ENCODE assay signal across 15 cellular contexts in the genomic region with DNA sequence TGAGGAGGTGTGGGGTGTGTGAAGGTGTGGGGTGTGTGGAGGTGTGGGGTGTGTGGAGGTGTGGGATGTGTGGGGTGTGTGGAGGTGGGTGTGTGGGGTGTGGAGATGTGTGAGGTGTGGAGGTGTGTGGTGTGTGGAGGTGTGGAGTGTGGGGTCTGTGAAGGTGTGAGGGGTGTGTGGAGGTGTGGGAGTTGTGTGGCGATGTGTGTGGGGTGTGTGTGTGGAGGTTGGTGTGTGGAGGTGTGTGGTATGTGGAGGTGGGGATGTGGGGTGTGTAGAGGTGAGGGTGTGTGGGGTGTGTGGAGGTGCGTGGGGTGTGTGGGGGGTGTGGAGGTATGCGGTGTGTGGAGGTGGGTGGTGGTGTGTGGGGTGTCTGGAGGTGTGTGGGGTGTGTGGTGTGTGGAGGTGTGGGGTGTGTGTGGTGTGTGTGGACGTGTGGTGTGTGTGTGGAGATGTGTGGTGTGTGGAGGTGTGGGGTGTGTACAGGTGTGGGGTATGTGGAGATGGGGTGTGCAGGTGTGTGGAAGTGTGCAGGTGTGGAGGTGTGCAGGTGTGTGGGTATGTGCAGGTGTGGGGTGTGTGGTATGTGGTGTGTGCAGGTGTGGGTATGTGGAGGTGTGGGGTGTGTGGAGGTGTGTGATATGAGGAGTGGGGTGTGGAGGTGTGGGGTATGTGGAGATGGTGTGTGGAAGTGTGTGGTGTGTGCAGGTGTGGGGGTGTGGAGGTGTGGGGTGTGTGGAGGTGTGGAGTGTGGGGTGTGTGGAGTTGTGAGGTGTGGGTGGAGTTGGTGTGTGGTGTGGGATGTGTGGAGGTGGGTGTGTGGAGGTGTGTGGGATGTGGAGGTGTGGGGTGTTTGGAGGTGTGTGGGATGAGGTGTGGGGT. TPM values are rescaled to one million over a fixed set of nuclear protein-coding genes. Genes with fewer than 3 reads are reported as not detected.
DNase-seq lines count a peak whose midpoint lies in the region; ATAC-seq, FAIRE-seq and TF ChIP-seq lines count a peak whose summit lies in the region.
"Had no signal": no experiment of that assay in that cellular context is flagged by ENCODE, and none has a peak within 500 bp of the region (broad histone marks: within the 10 kb centered on the region; RNA-seq: fewer than 3 reads in every experiment).

No MANE protein-coding gene starts in this region.

- CTCF ChIA-PET in H1 (lab: Charles Lee; ENCODE audit: partially characterized antibody): no interaction called here
- CTCF ChIA-PET in naive thymus-derived CD4-positive, alpha-beta T cell (lab: Charles Lee): no interaction called here

- peak overlapping the region; percentile 4; the same call in 1 of the 2 replicates for H2BK5ac ChIP-seq in H1 (ENCODE audit: low read depth, low read length)

- H4K5ac ChIP-seq in H1 (ENCODE audit: insufficient read length, low read depth, low read length): no peak overlapping the region

- H4K8ac ChIP-seq in H1 (ENCODE audit: extremely low read depth, insufficient read depth, low read length): no peak overlapping the region

- no peak overlapping the region for H2AFZ ChIP-seq in H1 (ENCODE audit: low read length)

- H2BK12ac ChIP-seq in H1 (ENCODE audit: low read depth, low read length): 0 out of 2 replicates have a peak overlapping the region, but pooled peaks have one; percentile 12

- no peak overlapping the region for H3K4me3 ChIP-seq in H1 (ENCODE audit: extremely low read depth in 1 of 4, insufficient read depth in 2 of 4, low read depth in 3 of 4, low read length in 4 of 4)
- no peak overlapping the region for H3K4me3 ChIP-seq in naive thymus-derived CD4-positive, alpha-beta T cell (ENCODE audit: low read length)
- no peak overlapping the region for H3K4me3 ChIP-seq in ascending aorta

- no peak overlapping the region for H2AK5ac ChIP-seq in H1 (ENCODE audit: low read depth, low read length)

- H2BK15ac ChIP-seq in H1 (ENCODE audit: low read length): no peak overlapping the region

- ATAC-seq in naive thymus-derived CD4-positive, alpha-beta T cell: peak; percentile 26
- ATAC-seq in HG03025 (IDR thresholded peaks at IDR 0.05; ENCODE audit: low FRiP score, unreplicated experiment): no peak

- H3K18ac ChIP-seq in H1 (ENCODE audit: extremely low read depth, low read length): no peak overlapping the region

- no peaks in the 10 kb centered on the region for H3K9me3 Mint-ChIP-seq in naive thymus-derived CD4-positive, alpha-beta T cell
- H3K9me3 Mint-ChIP-seq: activated naive CD4-positive, alpha-beta T cell treated with anti-CD3 and anti-CD28 coated beads, Interleukin-2, amount 10 ng/mL, durations not matched to agents 7 days and 5 days; dendritic cell treated with granulocyte-macrophage colony-stimulating factor and Interleukin-4, amounts not matched to agents 40 ng/mL and 50 ng/mL, for 4 days had no signal

- H3K4me2 ChIP-seq in H1 (ENCODE audit: insufficient read depth in 1 of 2, low read depth in 2 of 2, low read length in 2 of 2): no peak overlapping the region

- no peak overlapping the region for H3K4ac ChIP-seq in H1 (replicated peaks; ENCODE audit: insufficient read length, low read depth, low read length)

- H3K36me3 ChIP-seq in H1 (ENCODE audit: control insufficient read depth in 2 of 4, insufficient read depth in 4 of 4, low read length in 3 of 4): peaks cover 0 to 4% (median 0%) of the 10 kb centered on the region in 4 experiments; a peak in 2 of 8 replicates
- H3K36me3 ChIP-seq in naive thymus-derived CD4-positive, alpha-beta T cell (ENCODE audit: control insufficient read depth in 2 of 3, insufficient read depth in 3 of 3, low read length in 3 of 3): no peaks in the 10 kb centered on the region
- H3K36me3 ChIP-seq in ascending aorta: peaks cover 5 to 11% of the 10 kb centered on the region in 2 donors

- no peak for TF ChIP-seq CTCF in H1 (IDR thresholded peaks at IDR 0.05; ENCODE audit: control extremely low read depth in 1 of 3, insufficient read depth in 1 of 3, low read depth in 1 of 3, low read length in 3 of 3)
- no peak for TF ChIP-seq CTCF in ascending aorta (IDR thresholded peaks at IDR 0.05)

- H3K23me2 ChIP-seq in H1 (ENCODE audit: low read depth, low read length): peaks cover 20% of the 10 kb centered on the region; the same call in 1 of the 2 replicates

- no peaks in the 10 kb centered on the region for H3K79me2 ChIP-seq in H1 (ENCODE audit: control insufficient read depth in 1 of 2, insufficient read depth in 2 of 2, low read length in 2 of 2)

- H3K27ac ChIP-seq in H1 (ENCODE audit: low read depth, low read length) (no peak overlapping the region), ascending aorta (no peak overlapping the region)
- H3K27ac ChIP-seq in naive thymus-derived CD4-positive, alpha-beta T cell (ENCODE audit: low read depth, low read length): peak overlapping the region; percentile 57

- no peak for TF ChIP-seq POLR2A in H1 (IDR thresholded peaks at IDR 0.05; ENCODE audit: control extremely low read depth in 1 of 2, low read depth in 2 of 2, low read length in 2 of 2)

- peak overlapping the region; percentile 74 for H4K91ac ChIP-seq in H1 (replicated peaks; ENCODE audit: insufficient read length, low read length)

- DNase-seq in D341Med (ENCODE audit: low spot score) (peak; percentile 42), GM18507 (ENCODE audit: extremely low spot score, insufficient read length, low read depth) (no peak), H1 (ENCODE audit: low read depth in 1 of 2, low spot score in 2 of 2) (peak in 1 of 2 experiments; percentile 33), ascending aorta (ENCODE audit: low spot score in 2 of 2) (no peak), NCI-H774 (lab: John Stamatoyannopoulos, UW) (no peak)
- no peak for DNase-seq in naive thymus-derived CD4-positive, alpha-beta T cell
- DNase-seq: activated naive CD4-positive, alpha-beta T cell treated with anti-CD3 and anti-CD28 coated beads, Interleukin-2, amount 10 ng/mL, durations not matched to agents 7 days and 5 days; NCI-H1048; NCI-H446; stimulated activated CD4-positive, alpha-beta T cell treated with anti-CD3 and anti-CD28 coated beads, Interleukin-4, amount 100 ng/mL, for 1 hour had no signal

- H2BK120ac ChIP-seq in H1 (replicated peaks; ENCODE audit: low read depth, low read length): no peak overlapping the region

- no peak for TF ChIP-seq RAD21 in H1 (IDR thresholded peaks at IDR 0.05 in 1 of 2, conservative IDR thresholded peaks at IDR 0.05 in 1 of 2; ENCODE audit: low read depth in 2 of 2, low read length in 2 of 2)

- intact Hi-C loops in naive thymus-derived CD4-positive, alpha-beta T cell (cut with micrococcal nuclease): no loop called here
- intact Hi-C loops in ascending aorta (cut with DNase I): no loop called here

- no peak overlapping the region; the same call in 1 of the 2 replicates for H2BK20ac ChIP-seq in H1 (ENCODE audit: low read length)

- H3K14ac ChIP-seq in H1 (ENCODE audit: insufficient read length): peak overlapping the region; percentile 28

- peaks cover 0 to 13% of the 10 kb centered on the region in 2 experiments for H4K20me1 ChIP-seq in H1 (replicated peaks in 1 of 2; ENCODE audit: control insufficient read depth in 1 of 2, insufficient read depth in 2 of 2, low read length in 2 of 2)

- FAIRE-seq in GM18507 (lab: Jason Lieb, UNC) (peak; percentile 67), H1 (lab: Jason Lieb, UNC) (no peak)
- FAIRE-seq: frontal cortex, RCC 7860 had no signal

- no peak overlapping the region for H3K23ac ChIP-seq in H1 (ENCODE audit: insufficient read length)

- H3K27me3 Mint-ChIP-seq in naive thymus-derived CD4-positive, alpha-beta T cell: no peaks in the 10 kb centered on the region
- H3K27me3 Mint-ChIP-seq: activated naive CD4-positive, alpha-beta T cell treated with anti-CD3 and anti-CD28 coated beads, Interleukin-2, amount 10 ng/mL, durations not matched to agents 7 days and 5 days; dendritic cell treated with granulocyte-macrophage colony-stimulating factor and Interleukin-4, amounts not matched to agents 40 ng/mL and 50 ng/mL, for 4 days had no signal

- TF ChIP-seq EP300 in H1 (IDR thresholded peaks at IDR 0.05; ENCODE audit: borderline replicate concordance in 1 of 2, low read depth in 2 of 2, low read length in 2 of 2): no peak

- H3K9me3 ChIP-seq in H1 (ENCODE audit: insufficient read depth in 2 of 2, low read depth in 1 of 2, low read length in 1 of 2) (no peaks in the 10 kb centered on the region), ascending aorta (no peaks in the 10 kb centered on the region)
- no peaks in the 10 kb centered on the region for H3K9me3 ChIP-seq in naive thymus-derived CD4-positive, alpha-beta T cell (ENCODE audit: control insufficient read depth in 2 of 3, low read length in 3 of 3)

- H3K27ac Mint-ChIP-seq in naive thymus-derived CD4-positive, alpha-beta T cell: peak overlapping the region in 6 of 9 donors; percentile 28 to 79 (median 64)
- H3K27ac Mint-ChIP-seq: activated naive CD4-positive, alpha-beta T cell treated with anti-CD3 and anti-CD28 coated beads, Interleukin-2, amount 10 ng/mL, durations not matched to agents 7 days and 5 days; dendritic cell treated with granulocyte-macrophage colony-stimulating factor and Interleukin-4, amounts not matched to agents 40 ng/mL and 50 ng/mL, for 4 days had no signal

- no peaks in the 10 kb centered on the region for H3K36me3 Mint-ChIP-seq in naive thymus-derived CD4-positive, alpha-beta T cell

- peaks cover 0 to 6% (median 0%) of the 10 kb centered on the region in 7 donors for H3K4me1 Mint-ChIP-seq in naive thymus-derived CD4-positive, alpha-beta T cell
- H3K4me1 Mint-ChIP-seq: activated naive CD4-positive, alpha-beta T cell treated with anti-CD3 and anti-CD28 coated beads, Interleukin-2, amount 10 ng/mL, durations not matched to agents 7 days and 5 days had no signal

- peak overlapping the region in 1 of 10 donors; percentile 7 for H3K4me3 Mint-ChIP-seq in naive thymus-derived CD4-positive, alpha-beta T cell
- H3K4me3 Mint-ChIP-seq: activated naive CD4-positive, alpha-beta T cell treated with anti-CD3 and anti-CD28 coated beads, Interleukin-2, amount 10 ng/mL, durations not matched to agents 7 days and 5 days; dendritic cell treated with granulocyte-macrophage colony-stimulating factor and Interleukin-4, amounts not matched to agents 40 ng/mL and 50 ng/mL, for 4 days had no signal

- POLR2A ChIA-PET in H1 (lab: Charles Lee; ENCODE audit: partially characterized antibody): no interaction called here
- POLR2A ChIA-PET in naive thymus-derived CD4-positive, alpha-beta T cell (lab: Charles Lee): no interaction called here

- peaks cover 9% of the 10 kb centered on the region; the same call in 1 of the 2 replicates for H3K79me1 ChIP-seq in H1 (ENCODE audit: low read depth, low read length)

- 68 to 100% methylated on average over 2 to 4 of the region's 4 CpGs for WGBS in H1 (ENCODE audit: extremely low coverage in 1 of 2, insufficient coverage in 1 of 2, insufficient read length in 1 of 2, insufficient replicate concordance in 2 of 2, low coverage in 1 of 2, low lambda C conversion rate in 2 of 2, missing lambda C conversion rate in 1 of 2), 2 experiments

- peak overlapping the region in 1 of 4 experiments; percentile 38; a peak in 1 of 7 replicates for H3K9ac ChIP-seq in H1 (replicated peaks in 1 of 4; ENCODE audit: extremely low read depth in 1 of 4, low read depth in 3 of 4, low read length in 3 of 4)

- H3K27me3 ChIP-seq in H1 (replicated peaks in 1 of 4; ENCODE audit: control insufficient read depth in 3 of 4, extremely low read depth in 1 of 4, insufficient read depth in 3 of 4, low read length in 3 of 4) (no peaks in the 10 kb centered on the region), ascending aorta (no peaks in the 10 kb centered on the region)
- H3K27me3 ChIP-seq in naive thymus-derived CD4-positive, alpha-beta T cell (ENCODE audit: control insufficient read depth in 2 of 2, insufficient read depth in 2 of 2, low read length in 2 of 2): no peaks in the 10 kb centered on the region

- H3K4me1 ChIP-seq in H1 (replicated peaks in 1 of 4; ENCODE audit: control insufficient read depth in 3 of 4, insufficient read depth in 4 of 4, low read length in 3 of 4): no peaks in the 10 kb centered on the region
- H3K4me1 ChIP-seq in naive thymus-derived CD4-positive, alpha-beta T cell (ENCODE audit: control insufficient read depth in 2 of 2, insufficient read depth in 2 of 2, low read length in 2 of 2): peaks cover 6 to 19% of the 10 kb centered on the region in 2 donors
- H3K4me1 ChIP-seq in ascending aorta: no peaks in the 10 kb centered on the region

- peak overlapping the region; percentile 98 for H3K56ac ChIP-seq in H1 (replicated peaks; ENCODE audit: insufficient read length, low read depth, low read length)

RNA-seq across cellular contexts. Expression of a gene that starts 34.5 kb away (rescaled TPM):
- not detected in 2 replicates for total RNA-seq in H1 (2021; fragmentation: NEBNext Ultra II Directional; extraction: Animal tissue kit (Norgen Biotek cat#: 25700))
- not detected in 2 replicates for polyA plus RNA-seq in H1 (2011; rRNA removed)
- not detected for polyA plus RNA-seq in H1 (2011; cell fraction: cytosol; rRNA removed)
- polyA plus RNA-seq in H1 (2011; cell fraction: nucleus; rRNA removed): 0.24 TPM
- not detected in 4 replicates for polyA plus RNA-seq in H1 (2012, experiment 1 of 2)
- polyA plus RNA-seq in H1 (2012, experiment 2 of 2): not detected
- polyA plus RNA-seq in H1 (2013, experiment 1 of 2): not detected
- polyA plus RNA-seq in H1 (2013, experiment 2 of 2): not detected
- not detected in 2 replicates for polyA minus RNA-seq in H1 (2011; rRNA and poly(A)+ RNA removed)
- polyA minus RNA-seq in H1 (2011; cell fraction: cytosol; rRNA and poly(A)+ RNA removed): not detected
- polyA minus RNA-seq in H1 (2011; cell fraction: nucleus; rRNA and poly(A)+ RNA removed): not detected
- not detected for total RNA-seq in naive thymus-derived CD4-positive, alpha-beta T cell
- polyA plus RNA-seq in naive thymus-derived CD4-positive, alpha-beta T cell: not detected
- total RNA-seq in ascending aorta: not detected
- total RNA-seq: frontal cortex, lung microvascular endothelial cell had no signal
